In the genomic region with DNA sequence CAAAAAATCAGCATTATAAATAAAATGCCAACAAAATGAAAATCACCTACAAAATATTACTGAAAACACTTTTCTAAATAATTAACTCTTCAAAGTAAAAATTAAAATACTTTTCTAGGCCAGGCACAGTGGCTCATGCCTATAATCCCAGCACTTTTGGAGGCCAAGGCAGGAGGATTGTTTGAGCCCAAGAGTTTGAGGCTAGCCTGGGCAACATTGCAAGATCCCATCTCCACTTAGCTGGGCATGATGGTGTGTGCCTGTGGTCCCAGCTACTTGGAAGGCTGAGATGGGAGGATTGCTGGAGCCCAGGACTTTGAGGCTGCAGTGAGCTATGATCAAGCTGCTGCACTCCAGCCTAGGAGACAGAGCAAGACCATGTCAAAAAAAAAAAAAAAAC, we compare ENCODE assay signal across 21 cellular contexts.
"Had no signal": no experiment of that assay in that cellular context is flagged by ENCODE, and none has a peak within 500 bp of the region (broad histone marks: within the 10 kb centered on the region; RNA-seq: fewer than 3 reads in every experiment).

No MANE protein-coding gene starts in this region.

- H3K27me3 ChIP-seq: dorsolateral prefrontal cortex, spleen, tibial artery had no signal

- ATAC-seq: activated CD4-positive, CD25-positive, alpha-beta regulatory T cell treated with anti-CD3 and anti-CD28 coated beads, Interleukin-2, amount 50 U/mL, for 24 hours; activated CD8-positive, alpha-beta T cell treated with anti-CD3 and anti-CD28 coated beads, Interleukin-2, amount 10 ng/mL, durations not matched to agents 7 days and 5 days; activated T-cell treated with anti-CD3 and anti-CD28 coated beads, Interleukin-2, amount 50 U/mL, for 4 hours; lower lobe of right lung; stimulated activated naive CD8-positive, alpha-beta T cell treated with anti-CD3 and anti-CD28 coated beads, Interleukin-15, Interleukin-2, amounts not matched to agents 100 U/mL and 50 U/mL, for 24 hours had no signal

- H3K27me3 Mint-ChIP-seq: activated CD4-positive, alpha-beta T cell treated with anti-CD3 and anti-CD28 coated beads, Interleukin-2, amount 10 ng/mL, durations not matched to agents 7 days and 5 days had no signal

- H3K4me3 Mint-ChIP-seq: activated CD4-positive, alpha-beta T cell treated with anti-CD3 and anti-CD28 coated beads, Interleukin-2, amount 10 ng/mL, durations not matched to agents 7 days and 5 days; activated CD8-positive, alpha-beta T cell treated with anti-CD3 and anti-CD28 coated beads, Interleukin-2, amount 10 ng/mL, durations not matched to agents 7 days and 5 days; brain; nephron had no signal

- H3K27ac Mint-ChIP-seq: activated CD8-positive, alpha-beta T cell treated with anti-CD3 and anti-CD28 coated beads, Interleukin-2, amount 10 ng/mL, durations not matched to agents 7 days and 5 days; brain; nephron had no signal

- H3K9me3 Mint-ChIP-seq: activated CD4-positive, alpha-beta T cell treated with anti-CD3 and anti-CD28 coated beads, Interleukin-2, amount 10 ng/mL, durations not matched to agents 7 days and 5 days; activated T-cell treated with anti-CD3 and anti-CD28 coated beads, Interleukin-2, amount 50 U/mL, for 4 hours; nephron had no signal

- DNase-seq: activated CD4-positive, alpha-beta T cell treated with anti-CD3 and anti-CD28 coated beads, Interleukin-2, amount 10 ng/mL, durations not matched to agents 7 days and 5 days; activated gamma-delta T cell treated with Interleukin-2 at 50 U/mL for 16 hours; activated T-cell treated with anti-CD3 and anti-CD28 coated beads, Interleukin-2, amount 50 U/mL, for 4 hours; anterior cingulate cortex; caudate nucleus; dorsolateral prefrontal cortex; foreskin melanocyte; glutamatergic neuron; hypothalamus; lower lobe of right lung; nucleus accumbens; spleen; stimulated activated naive CD8-positive, alpha-beta T cell treated with anti-CD3 and anti-CD28 coated beads, Interleukin-15, Interleukin-2, amounts not matched to agents 100 U/mL and 50 U/mL, for 24 hours; substantia nigra; SW 1271; T1000; tibial artery had no signal

- H3K27ac ChIP-seq: dorsolateral prefrontal cortex, lower lobe of right lung, tibial artery had no signal

- H3K4me3 ChIP-seq: lower lobe of right lung, spleen, tibial artery had no signal

- H3K9me3 ChIP-seq: lower lobe of right lung, spleen, tibial artery had no signal
